ENCODE assay signal across 9 cellular contexts in genomic region chr10:117653170-117653515, GRCh38.
A peak's percentile ranks its signal among the peaks of the same experiment; 100 is the strongest.
DNase-seq lines count a peak whose midpoint lies in the region; ATAC-seq and TF ChIP-seq lines count a peak whose summit lies in the region.
"Had no signal": no experiment of that assay in that cellular context is flagged by ENCODE, and none has a peak within 500 bp of the region (broad histone marks: within the 10 kb centered on the region; RNA-seq: fewer than 3 reads in every experiment).

No MANE protein-coding gene starts in this region.

- CTCF ChIA-PET in activated CD4-positive, alpha-beta memory T cell treated with anti-CD3 and anti-CD28 coated beads for 36 hours (lab: Charles Lee) = no interaction called here

- H3K18ac ChIP-seq in trophoblast cell (ENCODE audit: low read length) = no peak overlapping the region

- no peak overlapping the region for H3K27ac Mint-ChIP-seq in activated CD4-positive, alpha-beta memory T cell treated with anti-CD3 and anti-CD28 coated beads for 36 hours

- no peak overlapping the region for H3K23ac ChIP-seq in trophoblast cell (ENCODE audit: low read length)

- no peak overlapping the region for H4K91ac ChIP-seq in trophoblast cell (ENCODE audit: low read depth, low read length)

- H3K9me3 Mint-ChIP-seq in activated CD4-positive, alpha-beta memory T cell treated with anti-CD3 and anti-CD28 coated beads for 36 hours = peaks cover 32% of the 10 kb centered on the region

- no peak overlapping the region for H3K4me3 Mint-ChIP-seq in activated CD4-positive, alpha-beta memory T cell treated with anti-CD3 and anti-CD28 coated beads for 36 hours

- no peak overlapping the region for H4K8ac ChIP-seq in trophoblast cell (ENCODE audit: low read depth, low read length)

- no peak overlapping the region for H3K4me2 ChIP-seq in trophoblast cell (ENCODE audit: low read length)

- H4K12ac ChIP-seq in trophoblast cell (ENCODE audit: low read depth, low read length) = no peak overlapping the region

- H3K36me3 ChIP-seq in trophoblast cell (ENCODE audit: control insufficient read depth in 1 of 2, insufficient read depth in 2 of 2, low read length in 2 of 2) = no peaks in the 10 kb centered on the region

- H2AK5ac ChIP-seq in trophoblast cell (ENCODE audit: low read length) = no peak overlapping the region

- DNase-seq in AG09319 (ENCODE audit: extremely low read depth, low read depth) (peak; percentile 61), trophoblast cell (peak; percentile 57 to 71), hepatic stellate cell (ENCODE audit: low spot score) (no peak), NCI-H1048 (lab: John Stamatoyannopoulos, UW) (no peak), NCI-H2081 treated with DMSO at 0.1 percent for 48 hours (lab: John Stamatoyannopoulos, UW) (no peak)
- peak; percentile 53 for DNase-seq in activated CD4-positive, alpha-beta memory T cell treated with anti-CD3 and anti-CD28 coated beads for 36 hours

- H3K79me2 ChIP-seq in trophoblast cell (ENCODE audit: control insufficient read depth, insufficient read depth, low read length, poor library complexity) = no peaks in the 10 kb centered on the region

- H3K9me3 ChIP-seq in trophoblast cell (ENCODE audit: insufficient read depth, low read depth, low read length) = peaks cover 4% of the 10 kb centered on the region

- POLR2A ChIA-PET in activated CD4-positive, alpha-beta memory T cell treated with anti-CD3 and anti-CD28 coated beads for 36 hours (lab: Charles Lee) = no interaction called here

- H3K14ac ChIP-seq in trophoblast cell (ENCODE audit: low read length) = no peak overlapping the region

- peaks cover 0 to 2% of the 10 kb centered on the region in 2 experiments for H3K4me1 ChIP-seq in trophoblast cell (ENCODE audit: control insufficient read depth in 1 of 2, insufficient read depth in 2 of 2, low read length in 2 of 2)

- H3K27me3 Mint-ChIP-seq in activated CD4-positive, alpha-beta memory T cell treated with anti-CD3 and anti-CD28 coated beads for 36 hours = peaks cover 17% of the 10 kb centered on the region

- H3K27me3 ChIP-seq in trophoblast cell (ENCODE audit: insufficient read depth, low read length) = no peaks in the 10 kb centered on the region

- H3K4me3 ChIP-seq in trophoblast cell (ENCODE audit: low read depth, low read length) = no peak overlapping the region

- peaks cover 3% of the 10 kb centered on the region for H3K36me3 Mint-ChIP-seq in activated CD4-positive, alpha-beta memory T cell treated with anti-CD3 and anti-CD28 coated beads for 36 hours

- H2AFZ ChIP-seq in trophoblast cell (ENCODE audit: insufficient read depth, low read length, poor library complexity) = no peak overlapping the region

- H3K27ac ChIP-seq in trophoblast cell (ENCODE audit: low read depth, low read length) = no peak overlapping the region
- H3K27ac ChIP-seq: HL-60 had no signal

- no peak overlapping the region for H2BK5ac ChIP-seq in trophoblast cell (ENCODE audit: low read depth, low read length, poor library complexity)

- no peak for TF ChIP-seq CTCF in AG09319 (IDR thresholded peaks at IDR 0.05; ENCODE audit: low read depth, low read length)

- H2BK12ac ChIP-seq in trophoblast cell (ENCODE audit: low read length) = no peak overlapping the region

- H3K79me1 ChIP-seq in trophoblast cell (ENCODE audit: low read length) = no peaks in the 10 kb centered on the region

- H3K9ac ChIP-seq in trophoblast cell (ENCODE audit: low read length) = no peak overlapping the region

- intact Hi-C loops in activated CD4-positive, alpha-beta memory T cell treated with anti-CD3 and anti-CD28 coated beads for 36 hours (cut with micrococcal nuclease) = loop anchor here (10.0 kb wide), 1 partner anchor 278 kb away; the partner anchor contains the start of gene PDZD8

- H2BK120ac ChIP-seq in trophoblast cell (ENCODE audit: insufficient read depth, low read length, poor library complexity) = no peak overlapping the region

- H3K4me1 Mint-ChIP-seq in activated CD4-positive, alpha-beta memory T cell treated with anti-CD3 and anti-CD28 coated beads for 36 hours (ENCODE audit: low read depth) = peaks cover 14% of the 10 kb centered on the region

- H3K4ac ChIP-seq in trophoblast cell (ENCODE audit: low read depth, low read length) = no peak overlapping the region

- ATAC-seq in GM19324 (IDR thresholded peaks at IDR 0.05; ENCODE audit: low FRiP score, unreplicated experiment) (peak; percentile 69), HG03108 (IDR thresholded peaks at IDR 0.05; ENCODE audit: unreplicated experiment) (peak; percentile 83)

Comparison
In these comparisons a context has a peak if more than half of its experiments do, and no peak if none do; other contexts are left out.
1. DNase-seq: peak in AG09319 (single experiment), activated CD4-positive, alpha-beta memory T cell treated with anti-CD3 and anti-CD28 coated beads for 36 hours (single experiment) and trophoblast cell (2 of 2); none in hepatic stellate cell (single experiment), NCI-H1048 (single experiment) and NCI-H2081 treated with DMSO at 0.1 percent for 48 hours (single experiment).